ENCODE assay signal across 8 cellular contexts in the genomic region with DNA sequence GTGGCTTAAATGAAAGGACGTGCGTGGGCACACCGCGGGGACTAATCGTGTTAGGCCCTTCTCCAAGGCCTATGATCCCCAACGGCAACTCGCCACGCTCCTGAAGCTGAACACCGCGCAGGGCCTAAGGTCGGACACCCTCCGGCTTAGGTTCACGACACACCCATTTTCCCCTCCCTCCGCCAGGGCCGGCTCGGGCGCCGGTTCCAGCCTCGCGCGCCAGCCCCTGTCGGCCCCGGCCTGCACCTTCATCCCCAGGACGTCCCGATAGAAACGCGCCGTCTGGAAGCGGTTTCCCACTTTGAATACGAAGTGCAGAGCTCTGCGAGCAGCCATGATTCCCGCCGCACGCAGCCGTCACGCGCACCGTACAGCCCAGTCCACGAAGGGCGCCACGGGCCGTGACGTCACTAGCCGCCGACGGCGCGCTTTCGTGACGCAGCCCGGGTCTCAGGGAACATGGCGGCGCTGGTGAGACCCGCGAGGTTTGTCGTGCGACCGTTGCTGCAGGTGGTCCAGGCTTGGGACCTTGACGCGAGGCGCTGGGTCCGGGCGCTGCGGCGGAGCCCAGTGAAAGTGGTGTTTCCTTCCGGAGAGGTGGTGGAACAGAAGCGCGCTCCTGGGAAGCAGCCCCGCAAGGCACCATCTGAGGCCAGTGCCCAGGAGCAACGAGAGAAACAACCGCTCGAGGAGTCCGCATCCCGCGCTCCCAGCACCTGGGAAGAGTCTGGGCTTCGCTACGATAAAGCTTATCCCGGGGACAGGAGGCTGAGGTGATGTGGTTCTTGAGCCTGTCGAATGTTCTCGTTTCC. TPM values are rescaled to one million over a fixed set of nuclear protein-coding genes. Genes with fewer than 3 reads are reported as not detected.
DNase-seq lines count a peak whose midpoint lies in the region; ATAC-seq, FAIRE-seq and TF ChIP-seq lines count a peak whose summit lies in the region.

A gene with protein sequence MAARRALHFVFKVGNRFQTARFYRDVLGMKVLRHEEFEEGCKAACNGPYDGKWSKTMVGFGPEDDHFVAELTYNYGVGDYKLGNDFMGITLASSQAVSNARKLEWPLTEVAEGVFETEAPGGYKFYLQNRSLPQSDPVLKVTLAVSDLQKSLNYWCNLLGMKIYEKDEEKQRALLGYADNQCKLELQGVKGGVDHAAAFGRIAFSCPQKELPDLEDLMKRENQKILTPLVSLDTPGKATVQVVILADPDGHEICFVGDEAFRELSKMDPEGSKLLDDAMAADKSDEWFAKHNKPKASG (minus strand): TSS at position 361 of the 812 bp plus-strand sequence. CDS start 25 bp downstream, at position 336.
A gene with protein sequence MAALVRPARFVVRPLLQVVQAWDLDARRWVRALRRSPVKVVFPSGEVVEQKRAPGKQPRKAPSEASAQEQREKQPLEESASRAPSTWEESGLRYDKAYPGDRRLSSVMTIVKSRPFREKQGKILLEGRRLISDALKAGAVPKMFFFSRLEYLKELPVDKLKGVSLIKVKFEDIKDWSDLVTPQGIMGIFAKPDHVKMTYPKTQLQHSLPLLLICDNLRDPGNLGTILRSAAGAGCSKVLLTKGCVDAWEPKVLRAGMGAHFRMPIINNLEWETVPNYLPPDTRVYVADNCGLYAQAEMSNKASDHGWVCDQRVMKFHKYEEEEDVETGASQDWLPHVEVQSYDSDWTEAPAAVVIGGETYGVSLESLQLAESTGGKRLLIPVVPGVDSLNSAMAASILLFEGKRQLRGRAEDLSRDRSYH (plus strand): TSS at position 434 of the 812 bp plus-strand sequence. CDS start 26 bp downstream, at position 460.

- H3K4me1 ChIP-seq in ACC112 (ENCODE audit: control insufficient read depth, insufficient read depth, low read length, unreplicated experiment) (peaks cover 14% of the 10 kb centered on the region), spleen (peaks cover 21 to 70% (median 38%) of the 10 kb centered on the region in 6 donors)

- H3K79me2 ChIP-seq in ACC112 (ENCODE audit: control insufficient read depth, insufficient read depth, low read length, unreplicated experiment), result peaks cover 65% of the 10 kb centered on the region

- H3K27ac ChIP-seq in ACC112 (ENCODE audit: low read depth, low read length) (peak within 1 kb of the TSS; percentile 67), spleen (peak within 1 kb of the TSS; percentile 24 to 92 (median 86))

- H3K27me3 ChIP-seq in ACC112 (ENCODE audit: insufficient read depth, low read length) (no peaks in the 10 kb centered on the region), bronchial epithelial cell (ENCODE audit: control insufficient read depth, insufficient read depth, low read length) (no peaks in the 10 kb centered on the region), spleen (replicated peaks in 1 of 7) (no peaks in the 10 kb centered on the region)

- intact Hi-C loops in spleen (cut with DNase I; ENCODE audit: low total_unique reads), result no loop called here

- CTCF ChIA-PET in WTC11 (lab: Charles Lee), result interaction anchor here (0.8 to 3.7 kb wide), 7 partner anchors 10 to 217 kb away, joined by 3 to 34 read pairs (median 5); a partner anchor contains a TSS

- peak within 1 kb of the TSS; percentile 96 for H3K4me3 Mint-ChIP-seq in WTC11

- peak within 1 kb of the TSS; percentile 100 for H3K4me3 ChIP-seq in ACC112 (ENCODE audit: low read depth, low read length)
- peak within 1 kb of the TSS; percentile 64 for H3K4me3 ChIP-seq in bronchial epithelial cell (ENCODE audit: low read depth, low read length)
- H3K4me3 ChIP-seq in spleen, result peak within 1 kb of the TSS; percentile 71 to 99 (median 94)

- H3K36me3 Mint-ChIP-seq in WTC11, result peaks cover 27% of the 10 kb centered on the region

- ATAC-seq in GM18867 (IDR thresholded peaks at IDR 0.05; ENCODE audit: unreplicated experiment) (peak; percentile 85), HG03097 (IDR thresholded peaks at IDR 0.05; ENCODE audit: low FRiP score, unreplicated experiment) (peak; percentile 89), WTC11 (peak; percentile 88)

- H3K27ac Mint-ChIP-seq in WTC11, result peak within 1 kb of the TSS; percentile 98

- peak within 1 kb of the TSS; percentile 98 for H2AFZ ChIP-seq in ACC112 (ENCODE audit: low read length, unreplicated experiment)

- H3K27me3 Mint-ChIP-seq in WTC11 (ENCODE audit: low read depth), result no peaks in the 10 kb centered on the region

- peaks cover 15% of the 10 kb centered on the region for H3K36me3 ChIP-seq in ACC112 (ENCODE audit: insufficient read depth, low read length)
- peaks cover 11% of the 10 kb centered on the region for H3K36me3 ChIP-seq in bronchial epithelial cell (ENCODE audit: control insufficient read depth, insufficient read depth, low read length)
- H3K36me3 ChIP-seq in spleen, result peaks cover 3 to 62% (median 18%) of the 10 kb centered on the region in 6 donors

- FAIRE-seq in bronchial epithelial cell (lab: Jason Lieb, UNC), result no peak

- no peaks in the 10 kb centered on the region for H3K9me3 Mint-ChIP-seq in WTC11

- H3K9me3 ChIP-seq in spleen, result no peaks in the 10 kb centered on the region

- 0 to 1% (median 0%) methylated on average over 16 to 80 of the region's 80 CpGs for WGBS in spleen, 5 donors

- no peak for TF ChIP-seq CTCF in WTC11 (IDR thresholded peaks at IDR 0.05)
- no peak for TF ChIP-seq CTCF in bronchial epithelial cell (IDR thresholded peaks at IDR 0.05; ENCODE audit: insufficient read depth, low read length, severe bottlenecking)
- peak in 9 of 11 experiments; percentile 16 to 56 (median 40) for TF ChIP-seq CTCF in spleen (IDR thresholded peaks at IDR 0.05 in 8 of 11, conservative IDR thresholded peaks at IDR 0.05 in 3 of 11)

- TF ChIP-seq POLR2A in spleen (IDR thresholded peaks at IDR 0.05), result peak; percentile 52 to 82 (median 64)

- DNase-seq in NCI-H2196 (lab: John Stamatoyannopoulos, UW; ENCODE audit: unreplicated experiment) (peak; percentile 63), WTC11 (ENCODE audit: low spot score) (peak; percentile 92), bronchial epithelial cell (ENCODE audit: low read depth) (peak; percentile 66), inferior parietal cortex (ENCODE audit: extremely low spot score) (peak; percentile 93), spleen (peak; percentile 98)

- peaks cover 18% of the 10 kb centered on the region for H3K4me1 Mint-ChIP-seq in WTC11

- POLR2A ChIA-PET in WTC11 (lab: Charles Lee), result interaction anchor here (0.6 to 1.9 kb wide), 3 partner anchors 169 to 312 kb away, joined by 6 to 9 read pairs (median 7); a partner anchor contains a TSS

TF ChIP-seq in WTC11, 78 proteins besides CTCF, POLR2A, EP300 and RAD21 (continues in another document):
- TF ChIP-seq, protein P1, sequence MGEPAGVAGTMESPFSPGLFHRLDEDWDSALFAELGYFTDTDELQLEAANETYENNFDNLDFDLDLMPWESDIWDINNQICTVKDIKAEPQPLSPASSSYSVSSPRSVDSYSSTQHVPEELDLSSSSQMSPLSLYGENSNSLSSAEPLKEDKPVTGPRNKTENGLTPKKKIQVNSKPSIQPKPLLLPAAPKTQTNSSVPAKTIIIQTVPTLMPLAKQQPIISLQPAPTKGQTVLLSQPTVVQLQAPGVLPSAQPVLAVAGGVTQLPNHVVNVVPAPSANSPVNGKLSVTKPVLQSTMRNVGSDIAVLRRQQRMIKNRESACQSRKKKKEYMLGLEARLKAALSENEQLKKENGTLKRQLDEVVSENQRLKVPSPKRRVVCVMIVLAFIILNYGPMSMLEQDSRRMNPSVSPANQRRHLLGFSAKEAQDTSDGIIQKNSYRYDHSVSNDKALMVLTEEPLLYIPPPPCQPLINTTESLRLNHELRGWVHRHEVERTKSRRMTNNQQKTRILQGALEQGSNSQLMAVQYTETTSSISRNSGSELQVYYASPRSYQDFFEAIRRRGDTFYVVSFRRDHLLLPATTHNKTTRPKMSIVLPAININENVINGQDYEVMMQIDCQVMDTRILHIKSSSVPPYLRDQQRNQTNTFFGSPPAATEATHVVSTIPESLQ (CRISPR knock-in tag; IDR thresholded peaks at IDR 0.05), result no peak
- TF ChIP-seq MYBL2 (CRISPR knock-in tag; IDR thresholded peaks at IDR 0.05) (peak; percentile 93), ZNF396 (CRISPR knock-in tag; IDR thresholded peaks at IDR 0.05; ENCODE audit: borderline replicate concordance) (no peak), JAZF1 (CRISPR knock-in tag; IDR thresholded peaks at IDR 0.05) (no peak), ZNF121 (CRISPR knock-in tag; IDR thresholded peaks at IDR 0.05) (no peak), RORB (CRISPR knock-in tag; IDR thresholded peaks at IDR 0.05) (no peak)
- TF ChIP-seq, protein P2, sequence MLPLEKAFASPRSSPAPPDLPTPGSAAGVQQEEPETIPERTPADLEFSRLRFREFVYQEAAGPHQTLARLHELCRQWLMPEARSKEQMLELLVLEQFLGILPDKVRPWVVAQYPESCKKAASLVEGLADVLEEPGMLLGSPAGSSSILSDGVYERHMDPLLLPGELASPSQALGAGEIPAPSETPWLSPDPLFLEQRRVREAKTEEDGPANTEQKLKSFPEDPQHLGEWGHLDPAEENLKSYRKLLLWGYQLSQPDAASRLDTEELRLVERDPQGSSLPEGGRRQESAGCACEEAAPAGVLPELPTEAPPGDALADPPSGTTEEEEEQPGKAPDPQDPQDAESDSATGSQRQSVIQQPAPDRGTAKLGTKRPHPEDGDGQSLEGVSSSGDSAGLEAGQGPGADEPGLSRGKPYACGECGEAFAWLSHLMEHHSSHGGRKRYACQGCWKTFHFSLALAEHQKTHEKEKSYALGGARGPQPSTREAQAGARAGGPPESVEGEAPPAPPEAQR (CRISPR knock-in tag; IDR thresholded peaks at IDR 0.05), result no peak

RNA-seq across cellular contexts. Expression of the first gene that starts in this region (rescaled TPM):
- total RNA-seq in WTC11 (2021), result 69.0 to 73.3 TPM (median 69.1 TPM) in 3 replicates
- 90.6 and 93.2 TPM in 2 replicates for total RNA-seq in bronchial epithelial cell
- 10 to 100 TPM; 38.6 to 69.7 (median 54.4) TPM for total RNA-seq in spleen
- 10 to 100 TPM; 41.9 to 54.6 (median 43.3) TPM for polyA plus RNA-seq in spleen

RNA-seq across cellular contexts. Expression of the second gene that starts in this region (rescaled TPM):
- 23.1 to 25.0 TPM (median 24.3 TPM) in 3 replicates for total RNA-seq in WTC11 (2021)
- total RNA-seq in bronchial epithelial cell, result 18.4 and 22.4 TPM in 2 replicates
- 10 to 100 TPM; 14.0 to 23.1 (median 17.5) TPM for total RNA-seq in spleen
- 10 to 100 TPM; 13.5 to 16.9 (median 15.1) TPM for polyA plus RNA-seq in spleen

Comparison
In these comparisons a context has a peak if more than half of its experiments do, and no peak if none do; other contexts are left out.
1. Peak in every context shown above with its lines: DNase-seq, ATAC-seq, H3K4me3 ChIP-seq and H3K27ac ChIP-seq.
2. CTCF ChIP-seq: peak in spleen (9 of 11); none in WTC11 (single experiment) and bronchial epithelial cell (single experiment).